In the genomic region with DNA sequence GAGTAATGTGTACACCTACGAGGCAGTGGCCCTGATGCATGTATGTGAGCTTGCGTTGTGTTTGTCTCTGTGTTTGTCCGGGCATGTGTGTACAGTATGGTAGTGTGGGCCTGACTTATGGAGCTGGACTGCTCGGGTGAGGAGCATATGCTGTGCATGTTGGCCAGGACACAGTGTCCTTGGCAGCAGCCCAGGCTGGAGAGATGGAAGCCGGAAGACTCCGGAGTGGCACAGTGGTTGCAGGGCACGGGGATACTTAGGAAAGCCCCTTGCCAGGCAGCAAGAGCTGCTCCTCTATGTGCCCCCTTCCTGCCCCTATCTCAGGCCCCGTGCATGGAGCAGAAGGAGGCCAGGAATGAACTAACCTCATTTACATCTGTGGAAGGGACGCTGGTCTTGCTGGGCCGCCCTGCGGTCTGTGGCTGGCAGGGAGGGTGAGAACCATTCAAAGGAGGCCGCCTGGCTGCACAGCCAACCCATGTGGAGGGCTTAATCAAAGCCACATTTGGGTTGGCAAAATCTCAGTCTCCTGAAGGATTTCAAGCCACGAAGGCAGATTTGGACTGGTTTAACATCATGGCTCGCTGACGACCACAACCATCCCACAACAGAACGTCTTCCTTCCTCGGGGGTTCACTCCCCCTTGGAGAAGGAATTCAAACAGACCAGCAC, we compare ENCODE assay signal across 16 cellular contexts. TPM values are rescaled to one million over a fixed set of nuclear protein-coding genes. Genes with fewer than 3 reads are reported as not detected.
DNase-seq lines count a peak whose midpoint lies in the region; TF ChIP-seq lines count a peak whose summit lies in the region.
"Had no signal": no experiment of that assay in that cellular context is flagged by ENCODE, and none has a peak within 500 bp of the region (broad histone marks: within the 10 kb centered on the region; RNA-seq: fewer than 3 reads in every experiment).

No MANE protein-coding gene starts in this region.

- peaks cover 15% of the 10 kb centered on the region for H3K9me3 ChIP-seq in left ventricle myocardium inferior (replicated peaks)
- H3K9me3 ChIP-seq in sigmoid colon = peaks cover 0 to 5% (median 0%) of the 10 kb centered on the region in 4 donors

- no peak for TF ChIP-seq EP300 in sigmoid colon (IDR thresholded peaks at IDR 0.05)

- DNase-seq in C1 segment of cervical spinal cord (lab: John Stamatoyannopoulos, UW) (peak in 12 of 14 donors; percentile 18 to 98 (median 28)), cerebellar nuclear complex (lab: John Stamatoyannopoulos, UW) (peak; percentile 44 to 93), left ventricle myocardium inferior (peak; percentile 83), sigmoid colon (peak; percentile 83), NCI-H2171 (lab: John Stamatoyannopoulos, UW) (no peak), NCI-H1694 treated with DMSO at 0.1 percent for 48 hours (lab: John Stamatoyannopoulos, UW) (no peak), H4 (ENCODE audit: low spot score) (no peak), NCI-H2196 (lab: John Stamatoyannopoulos, UW; ENCODE audit: unreplicated experiment) (no peak)
- DNase-seq: activated T-cell treated with anti-CD3 and anti-CD28 coated beads, Interleukin-2, amount 50 U/mL, for 72 hours; EL; erythroblast; kidney glomerular epithelial cell; NCI-H1694; nephron progenitor cell; stimulated activated CD8-positive, alpha-beta memory T cell treated with anti-CD3 and anti-CD28 coated beads, Interleukin-4, amount 100 ng/mL, for 48 hours had no signal

- intact Hi-C loops in left ventricle myocardium inferior (cut with micrococcal nuclease) (no loop called here), sigmoid colon (cut with DNase I) (no loop called here)

- WGBS in sigmoid colon, 2 donors = 80 to 83% methylated on average over 17 of the region's 17 CpGs

- H3K4me3 ChIP-seq in left ventricle myocardium inferior (no peak overlapping the region), sigmoid colon (no peak overlapping the region)
- H3K4me3 ChIP-seq: K562 had no signal

- H3K27me3 ChIP-seq in left ventricle myocardium inferior (ENCODE audit: low read depth) = no peaks in the 10 kb centered on the region
- no peaks in the 10 kb centered on the region for H3K27me3 ChIP-seq in sigmoid colon

- H3K27ac ChIP-seq in left ventricle myocardium inferior (replicated peaks) = peak overlapping the region; percentile 69
- peak overlapping the region in 3 of 4 donors; percentile 12 to 35 (median 28) for H3K27ac ChIP-seq in sigmoid colon

- TF ChIP-seq CTCF in left ventricle myocardium inferior (IDR thresholded peaks at IDR 0.05; ENCODE audit: borderline replicate concordance) = no peak
- TF ChIP-seq CTCF in sigmoid colon (IDR thresholded peaks at IDR 0.05) = no peak

- H3K36me3 ChIP-seq in left ventricle myocardium inferior (peaks cover 52% of the 10 kb centered on the region), sigmoid colon (peaks cover 0 to 26% (median 3%) of the 10 kb centered on the region in 4 donors)

- peaks cover 20% of the 10 kb centered on the region for H3K4me1 ChIP-seq in left ventricle myocardium inferior
- H3K4me1 ChIP-seq in sigmoid colon = peaks cover 0 to 9% (median 8%) of the 10 kb centered on the region in 4 donors

- TF ChIP-seq POLR2A in sigmoid colon (IDR thresholded peaks at IDR 0.05) = no peak

RNA-seq across cellular contexts. Expression of a gene that starts 32.2 kb away (rescaled TPM):
- total RNA-seq in left ventricle myocardium inferior (0.47 TPM), sigmoid colon (1 to 10 TPM in 1 of 4 donors, under 1 TPM in 3; 0.27 to 1.2 (median 0.46) TPM)
- under 1 TPM in 1 of 3 donors, not detected in 2; 0.07 TPM for polyA plus RNA-seq in sigmoid colon
- not detected in 2 replicates for total RNA-seq in H4 (2014; rRNA removed; shearing (Covaris generic))
- total RNA-seq: activated T-cell treated with anti-CD3 and anti-CD28 coated beads, Interleukin-2, amount 50 U/mL, for 72 hours; K562 had no signal
- polyA plus RNA-seq: K562 had no signal

Comparison
In these comparisons a context has a peak if more than half of its experiments do, and no peak if none do; other contexts are left out.
1. DNase-seq: peak in C1 segment of cervical spinal cord (12 of 14), cerebellar nuclear complex (2 of 2), left ventricle myocardium inferior (single experiment) and sigmoid colon (single experiment); none in NCI-H2171 (single experiment), NCI-H1694 treated with DMSO at 0.1 percent for 48 hours (single experiment), H4 (single experiment) and NCI-H2196 (single experiment).